8 cellular contexts compared by ENCODE assay signal in genomic region chr5:115841382-115842088, GRCh38. TPM values are rescaled to one million over a fixed set of nuclear protein-coding genes. Genes with fewer than 3 reads are reported as not detected.
DNase-seq lines count a peak whose midpoint lies in the region; ATAC-seq, FAIRE-seq and TF ChIP-seq lines count a peak whose summit lies in the region.

Gene AP3S1 (plus strand): TSS chr5:115841935. CDS start chr5:115842038, 103 bp downstream.
Gene ATG12 (minus strand): TSS chr5:115841565. CDS start chr5:115841552, 13 bp downstream.

- peaks cover 37% of the 10 kb centered on the region for H3K4me1 Mint-ChIP-seq in WTC11

- peak within 1 kb of the TSS; percentile 100 for H3K27ac Mint-ChIP-seq in WTC11

- WGBS in small intestine, 3 donors: 7 to 9% (median 8%) methylated on average over 65 of the region's 65 CpGs

- TF ChIP-seq CTCF in AG09309 (IDR thresholded peaks at IDR 0.05; ENCODE audit: control insufficient read depth, insufficient read depth, low read depth, low read length, missing control alignments) (no peak), WTC11 (IDR thresholded peaks at IDR 0.05) (no peak), bronchial epithelial cell (IDR thresholded peaks at IDR 0.05; ENCODE audit: insufficient read depth, low read length, severe bottlenecking) (no peak)

- H3K27ac ChIP-seq in small intestine (ENCODE audit: low read depth in 1 of 2, low read length in 1 of 2): peak within 1 kb of the TSS; percentile 84 to 97

- no peaks in the 10 kb centered on the region for H3K9me3 Mint-ChIP-seq in WTC11

- ATAC-seq in GM19023 (IDR thresholded peaks at IDR 0.05; ENCODE audit: unreplicated experiment) (peak; percentile 81), HG03196 (IDR thresholded peaks at IDR 0.05; ENCODE audit: unreplicated experiment) (peak; percentile 81), WTC11 (peak; percentile 82)

- no peaks in the 10 kb centered on the region for H3K9me3 ChIP-seq in small intestine (ENCODE audit: control insufficient read depth, low read depth)

- CTCF ChIA-PET in WTC11 (lab: Charles Lee): no interaction called here

- H3K27me3 ChIP-seq in bronchial epithelial cell (ENCODE audit: control insufficient read depth, insufficient read depth, low read length) (no peaks in the 10 kb centered on the region), small intestine (ENCODE audit: control insufficient read depth in 2 of 2, insufficient read depth in 2 of 2, low read length in 2 of 2) (no peaks in the 10 kb centered on the region)

- peaks cover 6% of the 10 kb centered on the region for H3K27me3 Mint-ChIP-seq in WTC11 (ENCODE audit: low read depth)

- DNase-seq in AG09309 (ENCODE audit: low read depth) (peak; percentile 64), NCI-H226 (peak; percentile 93), WTC11 (ENCODE audit: low spot score) (peak; percentile 85), bronchial epithelial cell (ENCODE audit: low read depth) (peak; percentile 82), iPS-NIHi11 (ENCODE audit: low spot score) (peak; percentile 88), small intestine (peak; percentile 96)

- peaks cover 12% of the 10 kb centered on the region for H3K36me3 Mint-ChIP-seq in WTC11

- peaks cover 2 to 7% of the 10 kb centered on the region in 2 donors for H3K4me1 ChIP-seq in small intestine (ENCODE audit: control insufficient read depth in 2 of 2, insufficient read depth in 1 of 2, low read depth in 1 of 2, low read length in 1 of 2)

- POLR2A ChIA-PET in WTC11 (lab: Charles Lee): no interaction called here

- H3K36me3 ChIP-seq in bronchial epithelial cell (ENCODE audit: control insufficient read depth, insufficient read depth, low read length) (peaks cover 3% of the 10 kb centered on the region), small intestine (ENCODE audit: control insufficient read depth in 2 of 2, insufficient read depth in 2 of 2, low read length in 2 of 2) (no peaks in the 10 kb centered on the region)

- H3K4me3 ChIP-seq in AG09309 (ENCODE audit: control insufficient read depth, low read depth, low read length): peak within 1 kb of the TSS; percentile 83
- H3K4me3 ChIP-seq in bronchial epithelial cell (ENCODE audit: low read depth, low read length): peak within 1 kb of the TSS; percentile 94
- peak within 1 kb of the TSS; percentile 77 to 100 for H3K4me3 ChIP-seq in small intestine (ENCODE audit: low read depth in 1 of 2, low read length in 2 of 2)

- FAIRE-seq in bronchial epithelial cell (lab: Jason Lieb, UNC): no peak
- FAIRE-seq in small intestine (lab: Jason Lieb, UNC): no peak

- H3K4me3 Mint-ChIP-seq in WTC11: peak within 1 kb of the TSS; percentile 97

TF ChIP-seq in WTC11, 78 proteins besides CTCF, POLR2A, EP300 and RAD21 (continues in another document):
- no peak for TF ChIP-seq NFATC4 (CRISPR knock-in tag; IDR thresholded peaks at IDR 0.05)
- TF ChIP-seq AR (CRISPR knock-in tag; IDR thresholded peaks at IDR 0.05): no peak
- TF ChIP-seq ZNF423 (CRISPR knock-in tag; IDR thresholded peaks at IDR 0.05): no peak
- no peak for TF ChIP-seq TCF7 (CRISPR knock-in tag; IDR thresholded peaks at IDR 0.05; ENCODE audit: low read depth)
- no peak for TF ChIP-seq ZNF416 (CRISPR knock-in tag; IDR thresholded peaks at IDR 0.05)
- no peak for TF ChIP-seq ELF4 (CRISPR knock-in tag; IDR thresholded peaks at IDR 0.05; ENCODE audit: low read depth)
- no peak for TF ChIP-seq ZNF512 (CRISPR knock-in tag; IDR thresholded peaks at IDR 0.05; ENCODE audit: borderline replicate concordance)
- TF ChIP-seq CREM (CRISPR knock-in tag; IDR thresholded peaks at IDR 0.05): 0 out of 2 replicates have a peak, but pooled peaks have one; percentile 32
- TF ChIP-seq AFF4 (CRISPR knock-in tag; IDR thresholded peaks at IDR 0.05; ENCODE audit: borderline replicate concordance): no peak
- TF ChIP-seq SMAD3 (CRISPR knock-in tag; IDR thresholded peaks at IDR 0.05; ENCODE audit: borderline replicate concordance): peak; percentile 39; the same call in 1 of the 2 replicates
- TF ChIP-seq ZNF232 (CRISPR knock-in tag; IDR thresholded peaks at IDR 0.05): peak; percentile 54; the same call in 1 of the 2 replicates
- no peak for TF ChIP-seq GRHL2 (CRISPR knock-in tag; IDR thresholded peaks at IDR 0.05; ENCODE audit: insufficient replicate concordance, severe bottlenecking)
- TF ChIP-seq EMX1 (CRISPR knock-in tag; IDR thresholded peaks at IDR 0.05): no peak
- no peak for TF ChIP-seq ZNF396 (CRISPR knock-in tag; IDR thresholded peaks at IDR 0.05; ENCODE audit: borderline replicate concordance)
- no peak for TF ChIP-seq ESRRA (CRISPR knock-in tag; IDR thresholded peaks at IDR 0.05; ENCODE audit: borderline replicate concordance)
- no peak for TF ChIP-seq E2F1 (CRISPR knock-in tag; IDR thresholded peaks at IDR 0.05)
- no peak for TF ChIP-seq NFYB (CRISPR knock-in tag; conservative IDR thresholded peaks at IDR 0.05; ENCODE audit: low read depth)

RNA-seq across cellular contexts. Expression of gene AP3S1, which starts in this region (rescaled TPM):
- total RNA-seq in WTC11 (2021): 60.8 to 78.5 TPM (median 71.2 TPM) in 3 replicates
- total RNA-seq in bronchial epithelial cell: 104 and 117 TPM in 2 replicates
- polyA plus RNA-seq in small intestine: 100 to 1,000 TPM in 2 of 3 donors, 10 to 100 TPM in 1; 62.7 to 135 (median 118) TPM

RNA-seq across cellular contexts. Expression of gene ATG12, which starts in this region (rescaled TPM):
- total RNA-seq in WTC11 (2021) (38.3 to 40.1 TPM (median 39.9 TPM) in 3 replicates), bronchial epithelial cell (28.8 and 45.5 TPM in 2 replicates)
- polyA plus RNA-seq in small intestine: 10 to 100 TPM; 28.6 to 30.9 (median 29.5) TPM

Comparison
In these comparisons a context has a peak if more than half of its experiments do, and no peak if none do; other contexts are left out.
1. Peak in every context shown above with its lines: DNase-seq, ATAC-seq, H3K4me3 ChIP-seq and H3K27ac ChIP-seq.